Comparison of ENCODE assay signal across 9 cellular contexts in the genomic region with DNA sequence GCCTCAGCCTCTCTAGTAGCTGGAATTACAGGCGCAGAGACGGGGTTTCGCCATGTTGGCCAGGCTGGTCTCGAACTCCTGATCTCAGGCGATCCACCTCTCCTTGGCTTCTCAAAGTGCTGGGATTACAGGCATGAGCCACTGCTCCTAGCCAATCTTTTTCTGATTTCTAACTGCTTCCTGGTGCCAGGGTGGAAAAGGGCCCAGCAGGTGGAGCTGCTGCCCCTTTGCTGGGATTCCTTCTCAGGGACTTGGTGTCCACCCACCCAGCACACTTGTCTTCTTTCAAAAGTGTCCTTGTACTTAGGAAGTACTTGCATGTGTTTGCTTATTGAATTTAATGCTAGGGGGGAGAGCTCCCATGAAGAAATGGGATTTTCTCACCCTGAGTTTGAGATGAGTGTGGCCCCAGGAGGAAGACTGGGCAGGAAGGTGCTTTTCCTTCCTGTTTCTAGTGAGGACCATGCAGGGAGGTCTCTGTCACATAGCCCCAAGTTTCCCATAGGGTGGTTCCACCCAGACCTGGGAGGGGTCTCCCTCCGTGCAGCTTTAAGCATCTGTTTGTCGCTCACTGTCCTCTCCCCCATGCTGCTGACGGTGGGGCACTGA. TPM values are rescaled to one million over a fixed set of nuclear protein-coding genes. Genes with fewer than 3 reads are reported as not detected.
DNase-seq lines count a peak whose midpoint lies in the region; ATAC-seq and TF ChIP-seq lines count a peak whose summit lies in the region.
"Had no signal": no experiment of that assay in that cellular context is flagged by ENCODE, and none has a peak within 500 bp of the region (broad histone marks: within the 10 kb centered on the region; RNA-seq: fewer than 3 reads in every experiment).

No MANE protein-coding gene starts in this region.

- ATAC-seq in activated CD8-positive, alpha-beta memory T cell treated with anti-CD3 and anti-CD28 coated beads, Interleukin-2, amount 10 ng/mL, durations not matched to agents 7 days and 5 days, result no peak
- ATAC-seq in foreskin keratinocyte (peak; percentile 23), GM18870 (IDR thresholded peaks at IDR 0.05; ENCODE audit: unreplicated experiment) (no peak), HG03095 (IDR thresholded peaks at IDR 0.05; ENCODE audit: unreplicated experiment) (no peak)
- ATAC-seq: activated naive CD4-positive, alpha-beta T cell treated with anti-CD3 and anti-CD28 coated beads, Interleukin-2, amount 50 U/mL, for 72 hours had no signal

- H3K27ac ChIP-seq in foreskin keratinocyte (peak overlapping the region; percentile 97), skeletal muscle tissue (ENCODE audit: low read depth, low read length) (peak overlapping the region; percentile 41)

- no peaks in the 10 kb centered on the region for H3K27me3 Mint-ChIP-seq in activated CD8-positive, alpha-beta memory T cell treated with anti-CD3 and anti-CD28 coated beads, Interleukin-2, amount 10 ng/mL, durations not matched to agents 7 days and 5 days
- H3K27me3 Mint-ChIP-seq in activated CD4-positive, alpha-beta memory T cell treated with anti-CD3 and anti-CD28 coated beads, Interleukin-2, amount 10 ng/mL, durations not matched to agents 7 days and 5 days, result no peaks in the 10 kb centered on the region

- peaks cover 58% of the 10 kb centered on the region for H3K4me1 Mint-ChIP-seq in activated CD8-positive, alpha-beta memory T cell treated with anti-CD3 and anti-CD28 coated beads, Interleukin-2, amount 10 ng/mL, durations not matched to agents 7 days and 5 days
- H3K4me1 Mint-ChIP-seq in activated CD4-positive, alpha-beta memory T cell treated with anti-CD3 and anti-CD28 coated beads, Interleukin-2, amount 10 ng/mL, durations not matched to agents 7 days and 5 days, result peaks cover 55% of the 10 kb centered on the region

- H3K4me1 ChIP-seq in foreskin keratinocyte (peaks cover 57% of the 10 kb centered on the region), skeletal muscle tissue (ENCODE audit: control insufficient read depth in 3 of 3, insufficient read depth in 3 of 3, low read length in 3 of 3) (peaks cover 67 to 91% (median 86%) of the 10 kb centered on the region in 3 donors)

- H3K27me3 ChIP-seq in foreskin keratinocyte, result no peaks in the 10 kb centered on the region
- no peaks in the 10 kb centered on the region for H3K27me3 ChIP-seq in skeletal muscle tissue (ENCODE audit: control insufficient read depth in 3 of 3, insufficient read depth in 3 of 3, low read length in 3 of 3)

- H3K4me3 Mint-ChIP-seq in activated CD8-positive, alpha-beta memory T cell treated with anti-CD3 and anti-CD28 coated beads, Interleukin-2, amount 10 ng/mL, durations not matched to agents 7 days and 5 days, result no peak overlapping the region
- no peak overlapping the region for H3K4me3 Mint-ChIP-seq in activated CD4-positive, alpha-beta memory T cell treated with anti-CD3 and anti-CD28 coated beads, Interleukin-2, amount 10 ng/mL, durations not matched to agents 7 days and 5 days

- no peaks in the 10 kb centered on the region for H3K9me3 Mint-ChIP-seq in activated CD8-positive, alpha-beta memory T cell treated with anti-CD3 and anti-CD28 coated beads, Interleukin-2, amount 10 ng/mL, durations not matched to agents 7 days and 5 days (ENCODE audit: low read depth)
- H3K9me3 Mint-ChIP-seq in activated CD4-positive, alpha-beta memory T cell treated with anti-CD3 and anti-CD28 coated beads, Interleukin-2, amount 10 ng/mL, durations not matched to agents 7 days and 5 days, result no peaks in the 10 kb centered on the region
- H3K9me3 Mint-ChIP-seq: activated naive CD4-positive, alpha-beta T cell treated with anti-CD3 and anti-CD28 coated beads, Interleukin-2, amount 50 U/mL, for 72 hours had no signal

- POLR2A ChIA-PET in activated CD4-positive, alpha-beta memory T cell treated with anti-CD3 and anti-CD28 coated beads, Interleukin-2, amount 10 ng/mL, durations not matched to agents 7 days and 5 days (lab: Charles Lee), result interaction anchor here (1.2 to 2.6 kb wide), 5 partner anchors 8 to 37 kb away, joined by 3 to 12 read pairs (median 5); a partner anchor contains a TSS

- H3K9me3 ChIP-seq in skeletal muscle tissue (ENCODE audit: control insufficient read depth in 3 of 3, low read length in 3 of 3), result no peaks in the 10 kb centered on the region

- H3K4me3 ChIP-seq in skeletal muscle tissue (ENCODE audit: low read length in 3 of 3), result no peak overlapping the region

- peak overlapping the region; percentile 16 for H3K27ac Mint-ChIP-seq in activated CD8-positive, alpha-beta memory T cell treated with anti-CD3 and anti-CD28 coated beads, Interleukin-2, amount 10 ng/mL, durations not matched to agents 7 days and 5 days
- no peak overlapping the region for H3K27ac Mint-ChIP-seq in activated CD4-positive, alpha-beta memory T cell treated with anti-CD3 and anti-CD28 coated beads, Interleukin-2, amount 10 ng/mL, durations not matched to agents 7 days and 5 days

- H3K36me3 Mint-ChIP-seq in activated CD8-positive, alpha-beta memory T cell treated with anti-CD3 and anti-CD28 coated beads, Interleukin-2, amount 10 ng/mL, durations not matched to agents 7 days and 5 days, result peaks cover 20% of the 10 kb centered on the region
- peaks cover 23% of the 10 kb centered on the region for H3K36me3 Mint-ChIP-seq in activated CD4-positive, alpha-beta memory T cell treated with anti-CD3 and anti-CD28 coated beads, Interleukin-2, amount 10 ng/mL, durations not matched to agents 7 days and 5 days (ENCODE audit: low read depth)

- peaks cover 25 to 32% (median 29%) of the 10 kb centered on the region in 3 donors for H3K36me3 ChIP-seq in skeletal muscle tissue (ENCODE audit: control insufficient read depth in 3 of 3, insufficient read depth in 3 of 3, low read length in 3 of 3)

- CTCF ChIA-PET in activated CD8-positive, alpha-beta memory T cell treated with anti-CD3 and anti-CD28 coated beads, Interleukin-2, amount 10 ng/mL, durations not matched to agents 7 days and 5 days (lab: Charles Lee), result interaction anchor here (0.8 to 6.9 kb wide), 12 partner anchors 11 to 1553 kb away, joined by 3 to 34 read pairs (median 4); a partner anchor contains a TSS
- CTCF ChIA-PET in activated CD4-positive, alpha-beta memory T cell treated with anti-CD3 and anti-CD28 coated beads, Interleukin-2, amount 10 ng/mL, durations not matched to agents 7 days and 5 days (lab: Charles Lee), result interaction anchor here (0.7 to 3.9 kb wide), 7 partner anchors 8 to 809 kb away, joined by 3 to 29 read pairs (median 3); no protein-coding TSS in a partner anchor

- peak; percentile 66 for DNase-seq in activated CD8-positive, alpha-beta memory T cell treated with anti-CD3 and anti-CD28 coated beads, Interleukin-2, amount 10 ng/mL, durations not matched to agents 7 days and 5 days
- no peak for DNase-seq in activated CD8-positive, alpha-beta memory T cell treated with anti-CD3 and anti-CD28 coated beads, Interleukin-2, amount 50 U/mL, for 48 hours
- DNase-seq in NCI-H1092 (lab: John Stamatoyannopoulos, UW) (peak; percentile 17), foreskin keratinocyte (peak; percentile 54 to 73)
- peak; percentile 54 for DNase-seq in activated CD4-positive, alpha-beta memory T cell treated with anti-CD3 and anti-CD28 coated beads, Interleukin-2, amount 10 ng/mL, durations not matched to agents 7 days and 5 days

- peak; percentile 97 for TF ChIP-seq CTCF in foreskin keratinocyte (conservative IDR thresholded peaks at IDR 0.05)

- H3K9ac ChIP-seq in skeletal muscle tissue (ENCODE audit: low read depth in 1 of 3, low read length in 3 of 3), result peak overlapping the region in 2 of 3 donors; percentile 32 to 68

RNA-seq across cellular contexts. Expression of a gene that starts 14.2 kb away (rescaled TPM):
- 10 to 100 TPM; 32.4 to 49.6 TPM for total RNA-seq in activated CD8-positive, alpha-beta memory T cell treated with anti-CD3 and anti-CD28 coated beads, Interleukin-2, amount 10 ng/mL, durations not matched to agents 7 days and 5 days
- 10 to 100 TPM; 29.1 to 33.2 TPM for total RNA-seq in activated CD4-positive, alpha-beta memory T cell treated with anti-CD3 and anti-CD28 coated beads, Interleukin-2, amount 10 ng/mL, durations not matched to agents 7 days and 5 days
- total RNA-seq in foreskin keratinocyte, result 51.0 and 65.2 TPM in 2 replicates
- 50.6 and 64.0 TPM in 2 replicates for polyA plus RNA-seq in foreskin keratinocyte
- total RNA-seq in skeletal muscle tissue, result 61.1 TPM

RNA-seq across cellular contexts. Expression of a gene that starts 19.9 kb away (rescaled TPM):
- total RNA-seq in activated CD8-positive, alpha-beta memory T cell treated with anti-CD3 and anti-CD28 coated beads, Interleukin-2, amount 10 ng/mL, durations not matched to agents 7 days and 5 days, result under 1 TPM in 1 of 2 experiments, not detected in 1; 0.09 TPM
- total RNA-seq in activated CD4-positive, alpha-beta memory T cell treated with anti-CD3 and anti-CD28 coated beads, Interleukin-2, amount 10 ng/mL, durations not matched to agents 7 days and 5 days, result not detected
- total RNA-seq in foreskin keratinocyte (0.14 and 0.25 TPM in 2 replicates), skeletal muscle tissue (0.52 TPM)
- 0.08 and 0.12 TPM in 2 replicates for polyA plus RNA-seq in foreskin keratinocyte
- total RNA-seq: activated naive CD4-positive, alpha-beta T cell treated with anti-CD3 and anti-CD28 coated beads, Interleukin-2, amount 50 U/mL, for 72 hours had no signal

RNA-seq across cellular contexts. Expression of a gene that starts 21.4 kb away (rescaled TPM):
- total RNA-seq in activated CD8-positive, alpha-beta memory T cell treated with anti-CD3 and anti-CD28 coated beads, Interleukin-2, amount 10 ng/mL, durations not matched to agents 7 days and 5 days, result 10 to 100 TPM; 13.5 to 14.5 TPM
- 1 to 10 TPM; 9.1 to 9.8 TPM for total RNA-seq in activated CD4-positive, alpha-beta memory T cell treated with anti-CD3 and anti-CD28 coated beads, Interleukin-2, amount 10 ng/mL, durations not matched to agents 7 days and 5 days
- 12.1 and 15.8 TPM in 2 replicates for total RNA-seq in foreskin keratinocyte
- polyA plus RNA-seq in foreskin keratinocyte, result 22.9 and 32.8 TPM in 2 replicates
- total RNA-seq in skeletal muscle tissue, result 58.5 TPM

RNA-seq across cellular contexts. Expression of a gene that starts 36.9 kb away (rescaled TPM):
- total RNA-seq in activated CD8-positive, alpha-beta memory T cell treated with anti-CD3 and anti-CD28 coated beads, Interleukin-2, amount 10 ng/mL, durations not matched to agents 7 days and 5 days, result 100 to 1,000 TPM in 1 of 2 experiments, 10 to 100 TPM in 1; 70.1 to 104 TPM
- total RNA-seq in activated CD4-positive, alpha-beta memory T cell treated with anti-CD3 and anti-CD28 coated beads, Interleukin-2, amount 10 ng/mL, durations not matched to agents 7 days and 5 days, result 10 to 100 TPM; 72.1 to 74.3 TPM
- 77.6 and 102 TPM in 2 replicates for total RNA-seq in foreskin keratinocyte
- polyA plus RNA-seq in foreskin keratinocyte, result 40.1 and 49.1 TPM in 2 replicates
- 53.2 TPM for total RNA-seq in skeletal muscle tissue
